9 cellular contexts compared by ENCODE assay signal in genomic region chr17:17819111-17819510, GRCh38. TPM values are rescaled to one million over a fixed set of nuclear protein-coding genes. Genes with fewer than 3 reads are reported as not detected.
DNase-seq lines count a peak whose midpoint lies in the region; ATAC-seq and TF ChIP-seq lines count a peak whose summit lies in the region.
"Had no signal": no experiment of that assay in that cellular context is flagged by ENCODE, and none has a peak within 500 bp of the region (broad histone marks: within the 10 kb centered on the region; RNA-seq: fewer than 3 reads in every experiment).

No MANE protein-coding gene starts in this region.

- no peaks in the 10 kb centered on the region for H3K9me3 Mint-ChIP-seq in activated naive CD8-positive, alpha-beta T cell treated with anti-CD3 and anti-CD28 coated beads for 36 hours
- no peaks in the 10 kb centered on the region for H3K9me3 Mint-ChIP-seq in activated naive CD8-positive, alpha-beta T cell treated with anti-CD3 and anti-CD28 coated beads, Interleukin-2, amount 50 U/mL, for 24 hours
- H3K9me3 Mint-ChIP-seq in WTC11: no peaks in the 10 kb centered on the region
- H3K9me3 Mint-ChIP-seq in type B pancreatic cell: no peaks in the 10 kb centered on the region

- peak overlapping the region; percentile 81 for H3K27ac Mint-ChIP-seq in activated naive CD8-positive, alpha-beta T cell treated with anti-CD3 and anti-CD28 coated beads for 36 hours
- no peak overlapping the region for H3K27ac Mint-ChIP-seq in activated naive CD8-positive, alpha-beta T cell treated with anti-CD3 and anti-CD28 coated beads, Interleukin-2, amount 50 U/mL, for 24 hours
- H3K27ac Mint-ChIP-seq in WTC11 (peak overlapping the region; percentile 61; the same call in 1 of the 2 replicates), type B pancreatic cell (peak overlapping the region; percentile 82)

- H3K36me3 Mint-ChIP-seq in activated naive CD8-positive, alpha-beta T cell treated with anti-CD3 and anti-CD28 coated beads for 36 hours: peaks cover 38% of the 10 kb centered on the region
- H3K36me3 Mint-ChIP-seq in activated naive CD8-positive, alpha-beta T cell treated with anti-CD3 and anti-CD28 coated beads, Interleukin-2, amount 50 U/mL, for 24 hours (ENCODE audit: low read depth): peaks cover 13% of the 10 kb centered on the region
- H3K36me3 Mint-ChIP-seq in WTC11 (peaks cover 34% of the 10 kb centered on the region), type B pancreatic cell (no peaks in the 10 kb centered on the region)

- peaks cover 8 to 35% (median 22%) of the 10 kb centered on the region in 4 donors for H3K36me3 ChIP-seq in liver (ENCODE audit: control insufficient read depth in 4 of 4, insufficient read depth in 3 of 4, low read depth in 1 of 4, low read length in 3 of 4)
- H3K36me3 ChIP-seq: ovary had no signal

- H3K4me1 Mint-ChIP-seq in activated naive CD8-positive, alpha-beta T cell treated with anti-CD3 and anti-CD28 coated beads for 36 hours: peaks cover 55% of the 10 kb centered on the region
- H3K4me1 Mint-ChIP-seq in activated naive CD8-positive, alpha-beta T cell treated with anti-CD3 and anti-CD28 coated beads, Interleukin-2, amount 50 U/mL, for 24 hours: peaks cover 53% of the 10 kb centered on the region
- peaks cover 44% of the 10 kb centered on the region for H3K4me1 Mint-ChIP-seq in WTC11
- H3K4me1 Mint-ChIP-seq in type B pancreatic cell (ENCODE audit: unreplicated experiment): peaks cover 30% of the 10 kb centered on the region

- ATAC-seq in activated naive CD8-positive, alpha-beta T cell treated with anti-CD3 and anti-CD28 coated beads, Interleukin-2, amount 50 U/mL, for 24 hours: no peak
- ATAC-seq in WTC11 (no peak), GM19023 (IDR thresholded peaks at IDR 0.05; ENCODE audit: unreplicated experiment) (no peak), GM21825 (IDR thresholded peaks at IDR 0.05; ENCODE audit: unreplicated experiment) (no peak)

- POLR2A ChIA-PET in WTC11 (lab: Charles Lee): interaction anchor here (0.7 kb wide), 1 partner anchor 17 kb away, joined by 3 read pairs; no protein-coding TSS in a partner anchor

- H3K4me1 ChIP-seq in liver (ENCODE audit: control insufficient read depth in 4 of 4, insufficient read depth in 4 of 4, low read length in 3 of 4): peaks cover 14 to 92% (median 54%) of the 10 kb centered on the region in 4 donors

- peak overlapping the region; percentile 14 for H3K4me3 Mint-ChIP-seq in activated naive CD8-positive, alpha-beta T cell treated with anti-CD3 and anti-CD28 coated beads for 36 hours
- H3K4me3 Mint-ChIP-seq in activated naive CD8-positive, alpha-beta T cell treated with anti-CD3 and anti-CD28 coated beads, Interleukin-2, amount 50 U/mL, for 24 hours: no peak overlapping the region
- H3K4me3 Mint-ChIP-seq in WTC11 (no peak overlapping the region), type B pancreatic cell (no peak overlapping the region)

- no peak for TF ChIP-seq RAD21 in liver (IDR thresholded peaks at IDR 0.05)

- H3K27me3 ChIP-seq in liver (ENCODE audit: control insufficient read depth in 4 of 4, insufficient read depth in 4 of 4, low read length in 3 of 4): no peaks in the 10 kb centered on the region
- H3K27me3 ChIP-seq: ovary had no signal

- CTCF ChIA-PET in WTC11 (lab: Charles Lee): interaction anchor here (1.2 to 1.7 kb wide), 3 partner anchors 18 to 100 kb away, joined by 3 to 7 read pairs (median 4); partner anchors contain the start of gene SREBF1

- 64% methylated on average over 12 of the region's 12 CpGs for WGBS in liver

- TF ChIP-seq CTCF in WTC11 (IDR thresholded peaks at IDR 0.05): no peak
- TF ChIP-seq CTCF in liver (IDR thresholded peaks at IDR 0.05; ENCODE audit: low read depth, low read length, missing input control): no peak
- no peak for TF ChIP-seq CTCF in type B pancreatic cell (conservative IDR thresholded peaks at IDR 0.05)

- no peak overlapping the region for H3K4me3 ChIP-seq in liver (ENCODE audit: low read depth in 1 of 3, low read length in 3 of 3)
- H3K4me3 ChIP-seq: ovary had no signal

- H3K9ac ChIP-seq in liver (ENCODE audit: low read depth in 1 of 2, low read length in 2 of 2): no peak overlapping the region

- H3K9me3 ChIP-seq in liver (ENCODE audit: control insufficient read depth in 4 of 4, low read length in 3 of 4): no peaks in the 10 kb centered on the region
- H3K9me3 ChIP-seq: ovary had no signal

- H3K27me3 Mint-ChIP-seq in activated naive CD8-positive, alpha-beta T cell treated with anti-CD3 and anti-CD28 coated beads for 36 hours: no peaks in the 10 kb centered on the region
- H3K27me3 Mint-ChIP-seq in activated naive CD8-positive, alpha-beta T cell treated with anti-CD3 and anti-CD28 coated beads, Interleukin-2, amount 50 U/mL, for 24 hours: no peaks in the 10 kb centered on the region
- no peaks in the 10 kb centered on the region for H3K27me3 Mint-ChIP-seq in WTC11 (ENCODE audit: low read depth)
- no peaks in the 10 kb centered on the region for H3K27me3 Mint-ChIP-seq in type B pancreatic cell

- peak overlapping the region; percentile 72 to 81 for H3K27ac ChIP-seq in liver (ENCODE audit: low read depth in 1 of 2, low read length in 2 of 2)
- H3K27ac ChIP-seq: ovary had no signal

- DNase-seq in activated naive CD8-positive, alpha-beta T cell treated with anti-CD3 and anti-CD28 coated beads for 36 hours: no peak
- DNase-seq in activated naive CD8-positive, alpha-beta T cell treated with anti-CD3 and anti-CD28 coated beads, Interleukin-2, amount 50 U/mL, for 24 hours: no peak
- DNase-seq in WTC11 (ENCODE audit: low spot score) (no peak), type B pancreatic cell (ENCODE audit: extremely low spot score, unreplicated experiment) (no peak)
- no peak for DNase-seq in activated CD4-positive, alpha-beta T cell treated with anti-CD3 and anti-CD28 coated beads, Interleukin-2, amount 50 U/mL, for 4 hours

TF ChIP-seq in WTC11, 78 proteins besides CTCF, POLR2A, EP300 and RAD21 (continues in another document):
- TF ChIP-seq HMGXB4 (CRISPR knock-in tag; IDR thresholded peaks at IDR 0.05): no peak
- no peak for TF ChIP-seq CREM (CRISPR knock-in tag; IDR thresholded peaks at IDR 0.05)
- no peak for TF ChIP-seq OVOL2 (CRISPR knock-in tag; IDR thresholded peaks at IDR 0.05; ENCODE audit: borderline replicate concordance)
- TF ChIP-seq NFE2L1 (CRISPR knock-in tag; IDR thresholded peaks at IDR 0.05): no peak
- no peak for TF ChIP-seq ATF3 (CRISPR knock-in tag; conservative IDR thresholded peaks at IDR 0.05)
- no peak for TF ChIP-seq GRHL2 (CRISPR knock-in tag; IDR thresholded peaks at IDR 0.05; ENCODE audit: insufficient replicate concordance, severe bottlenecking)
- no peak for TF ChIP-seq ZNF219 (CRISPR knock-in tag; IDR thresholded peaks at IDR 0.05; ENCODE audit: borderline replicate concordance)
- no peak for TF ChIP-seq NR1H2 (CRISPR knock-in tag; IDR thresholded peaks at IDR 0.05)

TF ChIP-seq in liver, 16 proteins besides CTCF, POLR2A, EP300 and RAD21:
- TF ChIP-seq FOXA1 (IDR thresholded peaks at IDR 0.05) (no peak), TAF1 (conservative IDR thresholded peaks at IDR 0.05) (no peak)

RNA-seq across cellular contexts. Expression of gene SREBF1, which starts 17.7 kb away (rescaled TPM):
- total RNA-seq in activated naive CD8-positive, alpha-beta T cell treated with anti-CD3 and anti-CD28 coated beads for 36 hours: 100 to 1,000 TPM; 123 to 131 TPM
- total RNA-seq in WTC11 (2021) (72.3 to 93.7 TPM (median 76.7 TPM) in 3 replicates), liver (100 to 1,000 TPM in 1 of 2 donors, 10 to 100 TPM in 1; 66.8 to 133 TPM), type B pancreatic cell (ENCODE audit: low replicate concordance) (81.2 and 97.0 TPM in 2 replicates)
- 100 to 1,000 TPM in 1 of 2 donors, 10 to 100 TPM in 1; 74.0 to 127 TPM for polyA plus RNA-seq in liver
